ENCODE assay signal across 22 cellular contexts in the genomic region with DNA sequence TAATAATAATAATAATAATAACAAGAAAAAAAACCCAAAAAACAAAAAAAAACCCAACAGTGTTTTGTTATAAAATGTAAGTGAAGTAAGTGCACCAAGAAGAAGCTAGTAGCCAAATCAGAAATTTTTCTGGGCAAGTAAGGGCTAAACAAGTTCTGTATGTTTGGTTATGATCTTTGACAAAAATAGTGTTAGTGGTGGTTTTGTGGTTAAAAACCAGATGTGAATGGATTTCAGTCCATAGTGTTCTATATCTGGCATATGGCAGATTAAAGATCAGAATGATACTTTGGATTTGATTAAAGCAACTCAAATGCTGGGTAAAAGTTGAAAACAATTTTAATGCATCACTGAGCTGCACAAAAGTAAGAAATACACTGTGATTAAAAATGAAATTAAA.
"Had no signal": no experiment of that assay in that cellular context is flagged by ENCODE, and none has a peak within 500 bp of the region (broad histone marks: within the 10 kb centered on the region; RNA-seq: fewer than 3 reads in every experiment).

No MANE protein-coding gene starts in this region.

- H3K4me3 ChIP-seq: dorsolateral prefrontal cortex, heart right ventricle, mucosa of descending colon, spleen, stomach, thoracic aorta, transverse colon had no signal

- DNase-seq: cortex of kidney; dorsolateral prefrontal cortex; effector CD8-positive, alpha-beta T cell; heart right ventricle; hypothalamus; kidney glomerular epithelial cell; mammary epithelial cell; mucosa of descending colon; natural killer cell; posterior cingulate gyrus; spleen; stimulated activated CD4-positive, alpha-beta T cell treated with anti-CD3 and anti-CD28 coated beads, Interleukin-15, amount 100 ng/mL, for 24 hours; stimulated activated CD4-positive, alpha-beta T cell treated with anti-CD3 and anti-CD28 coated beads, Interleukin-1b, Interleukin-23, amount 100 ng/mL, for 48 hours; stimulated activated CD4-positive, alpha-beta T cell treated with anti-CD3 and anti-CD28 coated beads, Interleukin-4, amount 100 ng/mL, for 4 hours; stimulated activated naive B cell treated with anti-CD40 and anti-IgM and Interleukin-4, amounts not matched to agents 10 μg/mL and 1 μg/mL and 100 μg/mL, for 72 hours; stomach; substantia nigra; transverse colon had no signal

- ATAC-seq: heart right ventricle; mucosa of descending colon; natural killer cell; sciatic nerve; stimulated activated naive B cell treated with anti-CD40 and anti-IgM and Interleukin-4, amounts not matched to agents 10 μg/mL and 1 μg/mL and 100 μg/mL, for 72 hours had no signal

- FAIRE-seq: frontal cortex, islet of Langerhans had no signal

- H3K36me3 ChIP-seq: heart right ventricle, spleen, stomach, thoracic aorta, transverse colon had no signal

- H3K4me1 ChIP-seq: heart right ventricle, spleen, stomach, transverse colon had no signal

- H3K27ac ChIP-seq: dorsolateral prefrontal cortex, heart right ventricle, spleen, stomach, thoracic aorta, transverse colon had no signal

- H3K9me3 ChIP-seq: mucosa of descending colon, spleen, stomach, thoracic aorta, transverse colon had no signal

- H3K27me3 ChIP-seq: heart right ventricle, spleen, stomach, transverse colon had no signal
